Comparison of ENCODE assay signal across 8 cellular contexts in the genomic region with DNA sequence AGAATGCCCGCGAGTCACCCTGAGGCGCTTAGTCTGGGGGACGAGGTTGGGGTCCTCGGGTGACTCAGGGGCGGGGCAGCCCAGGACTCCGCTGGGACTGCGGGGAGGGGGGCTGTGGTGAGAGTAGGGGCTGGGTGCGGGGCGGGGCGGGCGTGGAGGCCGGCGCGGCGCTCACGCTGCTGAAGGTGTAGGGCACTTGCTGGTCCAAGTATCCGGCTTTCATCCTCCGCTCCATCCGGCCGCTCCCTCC. TPM values are rescaled to one million over a fixed set of nuclear protein-coding genes. Genes with fewer than 3 reads are reported as not detected.
A peak's percentile ranks its signal among the peaks of the same experiment; 100 is the strongest.
DNase-seq lines count a peak whose midpoint lies in the region; ATAC-seq and TF ChIP-seq lines count a peak whose summit lies in the region.

No MANE protein-coding gene starts in this region.

- peak overlapping the region; percentile 61 for H3K4me3 ChIP-seq in IMR-90 (ENCODE audit: insufficient read depth, low read depth, low read length)
- peak overlapping the region; percentile 69; the same call in 1 of the 2 replicates for H3K4me3 ChIP-seq in iPS DF 6.9 (ENCODE audit: low read length)

- in situ Hi-C loops in IMR-90 (cut with MboI; ENCODE audit: low sequenced_read_pairs), result no loop called here

- DNase-seq in EL (peak; percentile 57), IMR-90 (peak; percentile 18), iPS DF 6.9 (ENCODE audit: low read depth, low spot score) (no peak), NOMO-1 treated with dmso at 0.1 percent for 144 hours (lab: John Stamatoyannopoulos, UW; ENCODE audit: unreplicated experiment) (no peak), erythroblast (lab: John Stamatoyannopoulos, UW) (no peak)
- DNase-seq in activated naive CD4-positive, alpha-beta T cell treated with anti-CD3 and anti-CD28 coated beads, Interleukin-2, amount 50 U/mL, for 72 hours (ENCODE audit: low spot score in 2 of 2), result no peak
- DNase-seq in stimulated activated CD4-positive, alpha-beta T cell treated with anti-CD3 and anti-CD28 coated beads, TNF-alpha, amount 100 ng/mL, for 4 hours (ENCODE audit: low read depth in 3 of 3), result peak in 2 of 3 experiments; percentile 10 to 16

- H3K14ac ChIP-seq in IMR-90 (replicated peaks; ENCODE audit: low read depth, low read length), result peak overlapping the region; percentile 19; the same call in 1 of the 2 replicates

- no peak overlapping the region for H3K18ac ChIP-seq in IMR-90 (ENCODE audit: low read depth, low read length)

- intact Hi-C loops in IMR-90 (cut with micrococcal nuclease), result no loop called here

- TF ChIP-seq CTCF in IMR-90 (conservative IDR thresholded peaks at IDR 0.05; ENCODE audit: low read depth, low read length), result no peak

- no peak for TF ChIP-seq RAD21 in IMR-90 (IDR thresholded peaks at IDR 0.05; ENCODE audit: low read length)

- H3K56ac ChIP-seq in IMR-90 (ENCODE audit: extremely low read depth, insufficient read depth, low read length), result 0 out of 2 replicates have a peak overlapping the region, but pooled peaks have one; percentile 69

- CTCF ChIA-PET in IMR-90 (lab: Yijun Ruan, JAX), result interaction anchor here (0.5 kb wide), 1 partner anchor 30 kb away, joined by 3 read pairs; no protein-coding TSS in a partner anchor

- dilution Hi-C loops in IMR-90 (cut with HindIII; ENCODE audit: low sequenced_read_pairs, unreplicated experiment), result no loop called here

- H3K27ac Mint-ChIP-seq in activated naive CD4-positive, alpha-beta T cell treated with anti-CD3 and anti-CD28 coated beads, Interleukin-2, amount 50 U/mL, for 72 hours, result no peak overlapping the region

- H4K8ac ChIP-seq in IMR-90 (ENCODE audit: low read depth in 2 of 2, low read length in 2 of 2), result peak overlapping the region; percentile 49 to 84; a peak in 2 of 4 replicates

- peak overlapping the region; percentile 97 for H2AK9ac ChIP-seq in IMR-90 (replicated peaks; ENCODE audit: low read depth, low read length, poor library complexity)

- peak overlapping the region; percentile 55 for H4K91ac ChIP-seq in IMR-90 (ENCODE audit: insufficient read depth, low read depth, low read length)

- no peaks in the 10 kb centered on the region for H3K27me3 ChIP-seq in IMR-90 (ENCODE audit: control insufficient read depth, insufficient read depth, low read length)
- peaks cover 6% of the 10 kb centered on the region; the same call in 1 of the 2 replicates for H3K27me3 ChIP-seq in iPS DF 6.9 (ENCODE audit: control insufficient read depth, insufficient read depth, low read length)

- no peaks in the 10 kb centered on the region for H3K36me3 ChIP-seq in IMR-90 (ENCODE audit: control insufficient read depth, insufficient read depth, low read length)
- H3K36me3 ChIP-seq in iPS DF 6.9 (ENCODE audit: control insufficient read depth, insufficient read depth, low read length), result no peaks in the 10 kb centered on the region

- no peak overlapping the region for H4K5ac ChIP-seq in IMR-90 (ENCODE audit: low read depth, low read length)

- H3K36me3 Mint-ChIP-seq in activated naive CD4-positive, alpha-beta T cell treated with anti-CD3 and anti-CD28 coated beads, Interleukin-2, amount 50 U/mL, for 72 hours, result no peaks in the 10 kb centered on the region

- peaks cover 17 to 46% of the 10 kb centered on the region in 2 experiments; a peak in 3 of 4 replicates for H3K79me1 ChIP-seq in IMR-90 (ENCODE audit: low read depth in 1 of 2, low read length in 2 of 2)

- peak overlapping the region; percentile 71 for H2BK5ac ChIP-seq in IMR-90 (ENCODE audit: low read depth, low read length, poor library complexity, severe bottlenecking)

- no TSS peak for BruUV-seq in IMR-90 (replicated peaks; lab: Mats Ljungman, UMichigan)

- 0% methylated on average over 9 of the region's 21 CpGs; no CpG with 5 or more reads in 1 of the 2 experiments for WGBS in IMR-90 (ENCODE audit: extremely low coverage in 2 of 2, insufficient read length in 1 of 2), 2 experiments
- no CpG with 5 or more reads among the region's 21 CpGs for WGBS in iPS DF 6.9 (ENCODE audit: insufficient coverage, insufficient read length)

- H3K9me3 Mint-ChIP-seq in activated naive CD4-positive, alpha-beta T cell treated with anti-CD3 and anti-CD28 coated beads, Interleukin-2, amount 50 U/mL, for 72 hours, result no peaks in the 10 kb centered on the region

- H3K23ac ChIP-seq in IMR-90 (ENCODE audit: low read depth, low read length), result peak overlapping the region; percentile 94; the same call in 1 of the 2 replicates

- H2AFZ ChIP-seq in IMR-90 (replicated peaks; ENCODE audit: low read length, poor library complexity), result peak overlapping the region; percentile 89

- no peak for TF ChIP-seq POLR2A in IMR-90 (IDR thresholded peaks at IDR 0.05; ENCODE audit: low read depth, low read length)
- TF ChIP-seq POLR2A in erythroblast (IDR thresholded peaks at IDR 0.05; ENCODE audit: low read length), result no peak

- no peak overlapping the region; the same call in 2 of the 3 replicates for H2BK15ac ChIP-seq in IMR-90 (ENCODE audit: low read depth, low read length)

- POLR2A ChIA-PET in IMR-90 (lab: Charles Lee; ENCODE audit: unreplicated experiment), result interaction anchor here (0.6 to 1.0 kb wide), 3 partner anchors 15 to 862 kb away, joined by 3 to 5 read pairs (median 3); no protein-coding TSS in a partner anchor

- H3K4me1 ChIP-seq in IMR-90 (ENCODE audit: control insufficient read depth, insufficient read depth, low read length) (peaks cover 23% of the 10 kb centered on the region), iPS DF 6.9 (ENCODE audit: control insufficient read depth, insufficient read depth, low read length) (peaks cover 29% of the 10 kb centered on the region)

- H2BK20ac ChIP-seq in IMR-90 (ENCODE audit: low read depth, low read length), result no peak overlapping the region

- no peak for ATAC-seq in IMR-90 (ENCODE audit: low read depth)
- ATAC-seq in activated naive CD4-positive, alpha-beta T cell treated with anti-CD3 and anti-CD28 coated beads, Interleukin-2, amount 50 U/mL, for 72 hours, result peak; percentile 12 to 13
- no peak for ATAC-seq in HG03108 (IDR thresholded peaks at IDR 0.05; ENCODE audit: unreplicated experiment)

- H4K20me1 ChIP-seq in IMR-90 (ENCODE audit: insufficient read depth, low read length), result no peaks in the 10 kb centered on the region

- peak overlapping the region; percentile 42; the same call in 1 of the 2 replicates for H3K27ac ChIP-seq in IMR-90 (ENCODE audit: insufficient read depth, low read length)
- no peak overlapping the region for H3K27ac ChIP-seq in iPS DF 6.9 (ENCODE audit: low read length)

- H3K9me3 ChIP-seq in IMR-90 (ENCODE audit: control insufficient read depth, insufficient read depth, low read length) (no peaks in the 10 kb centered on the region), iPS DF 6.9 (ENCODE audit: control insufficient read depth, insufficient read depth, low read length) (no peaks in the 10 kb centered on the region)

- no peak overlapping the region for H2AK5ac ChIP-seq in IMR-90 (ENCODE audit: low read depth, low read length)

- peak overlapping the region; percentile 82 for H3K4ac ChIP-seq in IMR-90 (ENCODE audit: low read depth, low read length)

- H3K9me1 ChIP-seq in IMR-90 (ENCODE audit: insufficient read depth, low read length), result peaks cover 16% of the 10 kb centered on the region

- H3K9ac ChIP-seq in IMR-90 (ENCODE audit: low read depth, low read length), result peak overlapping the region; percentile 54

- peak overlapping the region; percentile 98 for H3K4me2 ChIP-seq in IMR-90 (ENCODE audit: low read depth, low read length)

- 0 out of 2 replicates have a peak overlapping the region, but pooled peaks have one; percentile 56 for H2BK120ac ChIP-seq in IMR-90 (ENCODE audit: low read depth, low read length)

TF ChIP-seq in IMR-90, 13 proteins besides CTCF, POLR2A, EP300 and RAD21:
- TF ChIP-seq CEBPB (IDR thresholded peaks at IDR 0.05; ENCODE audit: low read depth, low read length) (no peak), MAFK (IDR thresholded peaks at IDR 0.05; ENCODE audit: low read depth, low read length) (no peak), ELK1 (IDR thresholded peaks at IDR 0.05; ENCODE audit: borderline replicate concordance, low read depth, low read length) (no peak), RFX5 (IDR thresholded peaks at IDR 0.05; ENCODE audit: low read depth, low read length) (no peak), USF2 (IDR thresholded peaks at IDR 0.05; ENCODE audit: low read depth, low read length) (no peak), RCOR1 (IDR thresholded peaks at IDR 0.05; ENCODE audit: insufficient replicate concordance, low read length) (no peak), CHD1 (IDR thresholded peaks at IDR 0.05; ENCODE audit: low read depth, low read length) (no peak), NFE2L2 (IDR thresholded peaks at IDR 0.05; ENCODE audit: low read depth, low read length) (no peak), MAZ (IDR thresholded peaks at IDR 0.05; ENCODE audit: borderline replicate concordance, low read depth, low read length) (no peak), BHLHE40 (IDR thresholded peaks at IDR 0.05; ENCODE audit: low read depth, low read length) (no peak)

RNA-seq across cellular contexts. Expression of gene ETV4, which starts 0.8 kb away (rescaled TPM):
- total RNA-seq in IMR-90 (2012; rRNA removed), result 3.3 and 4.3 TPM in 2 replicates
- polyA plus RNA-seq in IMR-90 (2012; rRNA removed), result 12.7 and 13.2 TPM in 2 replicates
- 9.5 TPM in 2 replicates for polyA plus RNA-seq in IMR-90 (2012; cell fraction: cytosol; rRNA removed)
- polyA plus RNA-seq in IMR-90 (2012; cell fraction: nucleus; rRNA removed; ENCODE audit: low replicate concordance), result 17.9 and 24.9 TPM in 2 replicates
- 1 to 10 TPM in 1 of 2 donors, under 1 TPM in 1; 0.32 to 2.2 TPM for total RNA-seq in activated naive CD4-positive, alpha-beta T cell treated with anti-CD3 and anti-CD28 coated beads, Interleukin-2, amount 50 U/mL, for 72 hours

Comparison
In these comparisons a context has a peak if more than half of its experiments do, and no peak if none do; other contexts are left out.
1. DNase-seq: peak in EL (single experiment), IMR-90 (single experiment) and stimulated activated CD4-positive, alpha-beta T cell treated with anti-CD3 and anti-CD28 coated beads, TNF-alpha, amount 100 ng/mL, for 4 hours (2 of 3); none in activated naive CD4-positive, alpha-beta T cell treated with anti-CD3 and anti-CD28 coated beads, Interleukin-2, amount 50 U/mL, for 72 hours (0 of 2), iPS DF 6.9 (single experiment), NOMO-1 treated with dmso at 0.1 percent for 144 hours (single experiment) and erythroblast (0 of 2).
2. ATAC-seq: peak in activated naive CD4-positive, alpha-beta T cell treated with anti-CD3 and anti-CD28 coated beads, Interleukin-2, amount 50 U/mL, for 72 hours (2 of 2); none in IMR-90 (single experiment) and HG03108 (single experiment).